Comparison of ENCODE assay signal across 14 cellular contexts in genomic region chr7:29854257-29854938, GRCh38. TPM values are rescaled to one million over a fixed set of nuclear protein-coding genes. Genes with fewer than 3 reads are reported as not detected.
A peak's percentile ranks its signal among the peaks of the same experiment; 100 is the strongest.
DNase-seq lines count a peak whose midpoint lies in the region; ATAC-seq and TF ChIP-seq lines count a peak whose summit lies in the region.
"Had no signal": no experiment of that assay in that cellular context is flagged by ENCODE, and none has a peak within 500 bp of the region (broad histone marks: within the 10 kb centered on the region; RNA-seq: fewer than 3 reads in every experiment).

No MANE protein-coding gene starts in this region.

- peaks cover 36% of the 10 kb centered on the region for H3K27me3 Mint-ChIP-seq in MCF 10A (ENCODE audit: insufficient read depth, unreplicated experiment)

- peak overlapping the region; percentile 17; the same call in 1 of the 2 replicates for H2AFZ ChIP-seq in PC-9

- H3K4me2 ChIP-seq in PC-9 = peak overlapping the region; percentile 40

- H3F3A ChIP-seq in PC-9 (ENCODE audit: insufficient read depth, low read depth) = no peaks in the 10 kb centered on the region; the same call in 1 of the 2 replicates

- POLR2A ChIA-PET in MCF 10A (lab: Yijun Ruan, JAX) (interaction anchor here (0.6 to 1.1 kb wide), 3 partner anchors 36 to 58 kb away, joined by 3 to 4 read pairs (median 3); no protein-coding TSS in a partner anchor), PC-9 (lab: Charles Lee; ENCODE audit: unreplicated experiment) (no interaction called here)

- H3K9me3 Mint-ChIP-seq in MCF 10A (ENCODE audit: unreplicated experiment) = no peaks in the 10 kb centered on the region
- H3K9me3 Mint-ChIP-seq: activated CD8-positive, alpha-beta T cell treated with anti-CD3 and anti-CD28 coated beads for 36 hours; stimulated activated naive B cell treated with anti-CD40 and anti-IgM and Interleukin-4, amounts not matched to agents 10 μg/mL and 1 μg/mL and 100 μg/mL, for 72 hours; T-cell had no signal

- BruUV-seq in MCF 10A (replicated peaks; lab: Mats Ljungman, UMichigan) (no TSS peak), PC-9 (replicated peaks; lab: Mats Ljungman, UMichigan) (no TSS peak)

- H3K27ac ChIP-seq in breast epithelium (no peak overlapping the region), PC-9 (no peak overlapping the region), upper lobe of right lung (no peak overlapping the region), adrenal gland (no peak overlapping the region)

- DNase-seq in MCF 10A (ENCODE audit: unreplicated experiment) (peak; percentile 75), breast epithelium (ENCODE audit: low spot score in 2 of 2) (no peak), PC-9 (peak; percentile 28 to 85), iPS DF 19.7 (ENCODE audit: low read depth, low spot score) (peak; percentile 28), upper lobe of right lung (no peak), adrenal gland (no peak), NCI-H146 (lab: John Stamatoyannopoulos, UW) (no peak)
- DNase-seq in central memory CD4-positive, alpha-beta T cell = no peak
- DNase-seq: activated CD8-positive, alpha-beta T cell treated with anti-CD3 and anti-CD28 coated beads for 36 hours; hippocampal formation; stimulated activated naive B cell treated with anti-CD40 and anti-IgM and Interleukin-4, amounts not matched to agents 10 μg/mL and 1 μg/mL and 100 μg/mL, for 72 hours; T-cell had no signal

- H3K4me3 ChIP-seq in breast epithelium = no peak overlapping the region
- H3K4me3 ChIP-seq in PC-9 = no peak overlapping the region
- no peak overlapping the region for H3K4me3 ChIP-seq in upper lobe of right lung
- no peak overlapping the region for H3K4me3 ChIP-seq in adrenal gland

- peak; percentile 69 for ATAC-seq in upper lobe of right lung
- ATAC-seq: activated CD8-positive, alpha-beta T cell treated with anti-CD3 and anti-CD28 coated beads for 36 hours; stimulated activated naive B cell treated with anti-CD40 and anti-IgM and Interleukin-4, amounts not matched to agents 10 μg/mL and 1 μg/mL and 100 μg/mL, for 72 hours; T-cell had no signal

- TF ChIP-seq POLR2A in breast epithelium (IDR thresholded peaks at IDR 0.05) (no peak), adrenal gland (IDR thresholded peaks at IDR 0.05) (no peak)

- no peak overlapping the region for H3K27ac Mint-ChIP-seq in MCF 10A (ENCODE audit: low read depth, unreplicated experiment)
- H3K27ac Mint-ChIP-seq: activated CD8-positive, alpha-beta T cell treated with anti-CD3 and anti-CD28 coated beads for 36 hours; activated naive CD8-positive, alpha-beta T cell; stimulated activated naive B cell treated with anti-CD40 and anti-IgM and Interleukin-4, amounts not matched to agents 10 μg/mL and 1 μg/mL and 100 μg/mL, for 72 hours; T-cell had no signal

- H3K4me3 Mint-ChIP-seq in MCF 10A (ENCODE audit: unreplicated experiment) = no peak overlapping the region
- H3K4me3 Mint-ChIP-seq: activated CD8-positive, alpha-beta T cell treated with anti-CD3 and anti-CD28 coated beads for 36 hours; activated naive CD8-positive, alpha-beta T cell; stimulated activated naive B cell treated with anti-CD40 and anti-IgM and Interleukin-4, amounts not matched to agents 10 μg/mL and 1 μg/mL and 100 μg/mL, for 72 hours; T-cell had no signal

- no peaks in the 10 kb centered on the region for H3K27me3 ChIP-seq in breast epithelium
- H3K27me3 ChIP-seq in PC-9 (ENCODE audit: insufficient read depth, low read depth) = no peaks in the 10 kb centered on the region
- H3K27me3 ChIP-seq in upper lobe of right lung = no peaks in the 10 kb centered on the region
- no peaks in the 10 kb centered on the region for H3K27me3 ChIP-seq in adrenal gland

- H3K36me3 ChIP-seq in breast epithelium = no peaks in the 10 kb centered on the region
- H3K36me3 ChIP-seq in PC-9 (ENCODE audit: low read depth) = no peaks in the 10 kb centered on the region
- no peaks in the 10 kb centered on the region for H3K36me3 ChIP-seq in upper lobe of right lung
- H3K36me3 ChIP-seq in adrenal gland (replicated peaks in 1 of 2) = no peaks in the 10 kb centered on the region

- H3K4me1 ChIP-seq in breast epithelium = no peaks in the 10 kb centered on the region
- H3K4me1 ChIP-seq in PC-9 (replicated peaks; ENCODE audit: insufficient read depth) = peaks cover 25% of the 10 kb centered on the region
- no peaks in the 10 kb centered on the region for H3K4me1 ChIP-seq in upper lobe of right lung
- peaks cover 0 to 2% of the 10 kb centered on the region in 2 donors for H3K4me1 ChIP-seq in adrenal gland (replicated peaks in 1 of 2)

- no peaks in the 10 kb centered on the region for H3K9me2 ChIP-seq in PC-9 (ENCODE audit: insufficient read depth)

- WGBS in adrenal gland, 4 donors = 71 to 83% (median 75%) methylated on average over 8 of the region's 8 CpGs

- no peaks in the 10 kb centered on the region for H4K20me1 ChIP-seq in PC-9 (ENCODE audit: insufficient read depth)

- peaks cover 11% of the 10 kb centered on the region for H3K4me1 Mint-ChIP-seq in MCF 10A (ENCODE audit: insufficient read depth, unreplicated experiment)
- H3K4me1 Mint-ChIP-seq: T-cell had no signal

- TF ChIP-seq CTCF in MCF 10A (IDR thresholded peaks at IDR 0.05; ENCODE audit: unreplicated experiment) (peak; percentile 15), breast epithelium (IDR thresholded peaks at IDR 0.05) (no peak), PC-9 (conservative IDR thresholded peaks at IDR 0.05) (peak; percentile 58), upper lobe of right lung (IDR thresholded peaks at IDR 0.05) (no peak), adrenal gland (IDR thresholded peaks at IDR 0.05) (no peak)

- no peaks in the 10 kb centered on the region for H3K36me3 Mint-ChIP-seq in MCF 10A (ENCODE audit: insufficient read depth, unreplicated experiment)
- H3K36me3 Mint-ChIP-seq: stimulated activated naive B cell treated with anti-CD40 and anti-IgM and Interleukin-4, amounts not matched to agents 10 μg/mL and 1 μg/mL and 100 μg/mL, for 72 hours; T-cell had no signal

- no peaks in the 10 kb centered on the region for H3K79me2 ChIP-seq in PC-9 (ENCODE audit: low read depth)

- intact Hi-C loops in MCF 10A (cut with micrococcal nuclease) (no loop called here), breast epithelium (cut with DNase I; ENCODE audit: low total_unique reads) (no loop called here), PC-9 (cut with micrococcal nuclease; ENCODE audit: unreplicated experiment) (no loop called here), upper lobe of right lung (cut with DNase I) (no loop called here), adrenal gland (cut with DNase I) (no loop called here)

- no peaks in the 10 kb centered on the region for H3K9me3 ChIP-seq in breast epithelium
- no peaks in the 10 kb centered on the region for H3K9me3 ChIP-seq in PC-9 (ENCODE audit: insufficient read depth, low read depth)
- no peaks in the 10 kb centered on the region for H3K9me3 ChIP-seq in upper lobe of right lung
- no peaks in the 10 kb centered on the region for H3K9me3 ChIP-seq in adrenal gland (replicated peaks in 1 of 3)

- CTCF ChIA-PET in MCF 10A (lab: Yijun Ruan, JAX) = interaction anchor here (0.7 to 1.4 kb wide), 3 partner anchors 45 to 68 kb away, joined by 3 read pairs; no protein-coding TSS in a partner anchor
- CTCF ChIA-PET in PC-9 (lab: Charles Lee) = no interaction called here

RNA-seq across cellular contexts. Expression of gene WIPF3, which starts 48.1 kb away (rescaled TPM):
- not detected in 2 replicates for total RNA-seq in MCF 10A (2022)
- total RNA-seq in breast epithelium = 1 to 10 TPM in 1 of 3 donors, under 1 TPM in 2; 0.16 to 3.2 (median 0.66) TPM
- 0.25 and 0.26 TPM in 2 replicates for total RNA-seq in PC-9 (2021)
- total RNA-seq in upper lobe of right lung = 0.67 TPM
- total RNA-seq in adrenal gland = 1 to 10 TPM; 1.3 to 7.7 (median 5.2) TPM
- polyA plus RNA-seq in adrenal gland = 10 to 100 TPM in 2 of 3 donors, 1 to 10 TPM in 1; 4.5 to 16.0 (median 13.6) TPM
- total RNA-seq: activated CD8-positive, alpha-beta T cell treated with anti-CD3 and anti-CD28 coated beads for 36 hours; G401 had no signal

Comparison
In these comparisons a context has a peak if more than half of its experiments do, and no peak if none do; other contexts are left out.
1. DNase-seq: peak in MCF 10A (single experiment), PC-9 (2 of 2) and iPS DF 19.7 (single experiment); none in breast epithelium (0 of 2), upper lobe of right lung (single experiment), adrenal gland (0 of 7), NCI-H146 (single experiment) and central memory CD4-positive, alpha-beta T cell (single experiment).
2. CTCF ChIP-seq: peak in MCF 10A (single experiment) and PC-9 (single experiment); none in breast epithelium (0 of 3), upper lobe of right lung (single experiment) and adrenal gland (0 of 6).